Comparison of ENCODE assay signal across 9 cellular contexts in the genomic region with DNA sequence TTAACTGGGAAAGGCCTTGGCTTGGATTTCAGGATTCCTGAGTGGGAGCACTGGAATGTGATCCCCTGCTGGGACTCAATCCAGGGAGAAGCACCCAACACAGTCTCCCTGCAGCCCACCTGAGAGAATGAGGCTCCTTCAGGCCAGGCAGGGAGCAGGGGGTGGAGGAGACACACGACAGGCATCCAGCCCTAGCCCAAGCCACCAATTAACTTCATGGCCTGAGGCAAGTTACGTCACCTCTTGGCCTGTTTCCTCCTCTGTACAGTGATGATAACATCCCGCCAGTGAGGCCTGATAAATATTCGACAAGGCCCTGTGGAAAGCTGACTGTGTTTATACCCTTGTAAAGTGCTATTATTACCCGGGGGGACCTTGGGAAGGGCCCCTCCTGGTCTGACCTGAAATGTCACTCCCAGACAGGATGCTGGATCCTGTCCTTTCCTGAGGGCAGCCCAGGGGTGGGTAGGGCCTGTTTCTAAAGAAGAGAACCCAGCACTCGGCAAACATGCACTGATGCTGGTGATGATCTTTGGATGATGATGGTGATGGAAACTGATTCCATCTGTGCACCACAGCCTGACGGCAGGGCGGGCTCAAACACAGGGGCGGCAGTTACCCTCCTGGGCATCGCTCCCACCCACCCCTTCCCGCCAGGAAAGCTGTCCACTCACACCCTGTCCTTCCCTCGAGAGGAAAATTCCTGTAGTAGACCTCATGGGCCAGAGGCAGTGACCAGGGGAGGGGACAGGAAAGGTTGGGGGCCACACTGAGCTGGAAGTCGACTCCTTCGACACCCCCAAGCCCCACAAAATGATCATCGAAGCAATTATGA. TPM values are rescaled to one million over a fixed set of nuclear protein-coding genes. Genes with fewer than 3 reads are reported as not detected.
DNase-seq lines count a peak whose midpoint lies in the region; ATAC-seq, FAIRE-seq and TF ChIP-seq lines count a peak whose summit lies in the region.
"Had no signal": no experiment of that assay in that cellular context is flagged by ENCODE, and none has a peak within 500 bp of the region (broad histone marks: within the 10 kb centered on the region; RNA-seq: fewer than 3 reads in every experiment).

No MANE protein-coding gene starts in this region.

- peak; percentile 56; the same call in 1 of the 2 replicates for TF ChIP-seq EP300 in K562 (IDR thresholded peaks at IDR 0.05; ENCODE audit: low read length)

- intact Hi-C loops in K562 (cut with micrococcal nuclease) (loop anchor here (2.0 kb wide), 1 partner anchor 33 kb away; a partner anchor contains a TSS), left lung (cut with DNase I) (no loop called here)

- H3K9ac ChIP-seq in K562 (ENCODE audit: insufficient read depth in 1 of 2, low read depth in 2 of 2, low read length in 2 of 2): peak overlapping the region; percentile 28 to 45; a peak in 2 of 4 replicates

- TF ChIP-seq RAD21 in K562 (CRISPR knock-in tag; conservative IDR thresholded peaks at IDR 0.05 in 1 of 2, IDR thresholded peaks at IDR 0.05 in 1 of 2): no peak

- FAIRE-seq in K562 (lab: Jason Lieb, UNC): peak; percentile 89

- POLR2A ChIA-PET in K562 (lab: Yijun Ruan, JAX): interaction anchor here (0.6 to 1.5 kb wide), 5 partner anchors 8 to 18 kb away, joined by 3 to 4 read pairs (median 4); no protein-coding TSS in a partner anchor

- H3K36me3 ChIP-seq in K562 (ENCODE audit: control insufficient read depth, insufficient read depth, low read length) (peaks cover 5% of the 10 kb centered on the region; the same call in 2 of the 3 replicates), left lung (peaks cover 0 to 34% of the 10 kb centered on the region in 2 donors)

- in situ Hi-C loops in K562 (cut with MboI): loop anchor here (5.0 kb wide), 1 partner anchor 70 kb away; no protein-coding TSS in a partner anchor

- H3K9me1 ChIP-seq in K562 (ENCODE audit: control insufficient read depth, insufficient read depth, low read length): no peaks in the 10 kb centered on the region

- ATAC-seq in K562 (peak; percentile 88), left lung (peak; percentile 67), HG03439 (IDR thresholded peaks at IDR 0.05; ENCODE audit: unreplicated experiment) (no peak), HG03378 (IDR thresholded peaks at IDR 0.05; ENCODE audit: unreplicated experiment) (no peak), HG03469 (IDR thresholded peaks at IDR 0.05; ENCODE audit: unreplicated experiment) (no peak)

- H4K20me1 ChIP-seq in K562 (replicated peaks; ENCODE audit: control insufficient read depth, insufficient read depth, low read length): no peaks in the 10 kb centered on the region

- TF ChIP-seq POLR2A in K562 (conservative IDR thresholded peaks at IDR 0.05): no peak

- CTCF ChIA-PET in K562 (lab: Yijun Ruan, JAX; ENCODE audit: low intra/inter-chr PET ratio): no interaction called here

- DNase-seq in AG08396 (ENCODE audit: low spot score) (peak; percentile 81), HuH-7.5 (ENCODE audit: low spot score) (peak; percentile 55), K562 (ENCODE audit: extremely low read depth in 1 of 4, low spot score in 3 of 4) (peak; percentile 68 to 85 (median 76)), left lung (no peak), NCI-H2081 treated with DMSO at 0.1 percent for 48 hours (lab: John Stamatoyannopoulos, UW) (no peak)

- H3K9me3 ChIP-seq in K562 (replicated peaks; ENCODE audit: control insufficient read depth, insufficient read depth, low read depth, low read length): no peaks in the 10 kb centered on the region
- H3K9me3 ChIP-seq in left lung: no peaks in the 10 kb centered on the region

- WGBS in K562 (ENCODE audit: insufficient coverage, low coverage, missing lambda C conversion rate): 48% methylated on average over 14 of the region's 15 CpGs

- H3K4me1 ChIP-seq in K562 (replicated peaks in 1 of 2; ENCODE audit: control insufficient read depth in 2 of 2, insufficient read depth in 2 of 2, low read length in 2 of 2) (peaks cover 33 to 37% of the 10 kb centered on the region in 2 experiments), left lung (peaks cover 4 to 6% of the 10 kb centered on the region in 2 donors)

- TF ChIP-seq CTCF in K562 (IDR thresholded peaks at IDR 0.05 in 2 of 3, conservative IDR thresholded peaks at IDR 0.05 in 1 of 3; ENCODE audit: insufficient read depth in 2 of 3, low read depth in 1 of 3, low read length in 3 of 3) (no peak), left lung (IDR thresholded peaks at IDR 0.05) (no peak)

- peaks cover 0 to 10% of the 10 kb centered on the region in 2 experiments; a peak in 2 of 5 replicates for H3K27me3 ChIP-seq in K562 (ENCODE audit: control insufficient read depth in 2 of 2, insufficient read depth in 2 of 2, low read length in 2 of 2)
- H3K27me3 ChIP-seq in left lung: no peaks in the 10 kb centered on the region

- no peaks in the 10 kb centered on the region for H3K79me2 ChIP-seq in K562 (ENCODE audit: control insufficient read depth, insufficient read depth, low read length)

- H3K27ac ChIP-seq in K562 (ENCODE audit: extremely low read depth, low read depth, low read length): peak overlapping the region; percentile 5; the same call in 2 of the 3 replicates
- peak overlapping the region; percentile 57 to 73 for H3K27ac ChIP-seq in left lung

- no peak overlapping the region for H3K4me3 ChIP-seq in K562
- no peak overlapping the region for H3K4me3 ChIP-seq in left lung

- H3K4me2 ChIP-seq in K562 (ENCODE audit: insufficient read depth, low read length): peak overlapping the region; percentile 28; the same call in 1 of the 2 replicates

- H2AFZ ChIP-seq in K562 (ENCODE audit: low read depth, low read length): peak overlapping the region; percentile 63

- BruUV-seq in K562 (replicated peaks; lab: Mats Ljungman, UMichigan): no TSS peak

RNA-seq across cellular contexts. Expression of a gene that starts 12.4 kb away (rescaled TPM):
- total RNA-seq in K562 (2011; cell fraction: chromatin; rRNA removed; ENCODE audit: low replicate concordance): 3.2 and 6.0 TPM in 2 replicates
- 4.7 and 5.5 TPM in 2 replicates for total RNA-seq in K562 (2011; cell fraction: nucleolus; rRNA removed)
- 3.2 and 3.7 TPM in 2 replicates for total RNA-seq in K562 (2011; cell fraction: nucleoplasm; rRNA removed)
- total RNA-seq in K562 (2014; rRNA removed) (1.7 and 3.1 TPM in 2 replicates), K562 (2014; rRNA removed; fragmentation: Illumina TruSeq; extraction: Trizol) (0.45 and 1.0 TPM in 2 replicates), K562 (2015; rRNA removed; fragmentation: Illumina TruSeq; extraction: Trizol) (1.1 and 1.8 TPM in 2 replicates), K562 (2021) (3.1 and 3.3 TPM in 2 replicates), left lung (1 to 10 TPM; 5.3 to 5.7 TPM)
- polyA plus RNA-seq in K562 (2011; rRNA removed) (3.0 and 4.2 TPM in 2 replicates), K562 (2014; fragmentation: Illumina TruSeq; extraction: Trizol) (1.6 and 3.0 TPM in 2 replicates), K562 (2014; fragmentation: Nextera tagmentation; extraction: Ambion mirVana) (under 1 TPM; 0.03 to 0.06 TPM), K562 (2014; rRNA removed) (3.4 and 3.7 TPM in 2 replicates)
- 4.3 and 6.5 TPM in 2 replicates for polyA plus RNA-seq in K562 (2011; cell fraction: cytosol; rRNA removed)
- 8.1 and 10.8 TPM in 2 replicates for polyA plus RNA-seq in K562 (2011; cell fraction: nucleus; rRNA removed)
- 1.5 and 4.5 TPM in 2 replicates for polyA plus RNA-seq in K562 (2012)
- 0.84 and 0.95 TPM in 2 replicates for polyA minus RNA-seq in K562 (2011; rRNA and poly(A)+ RNA removed)
- 0.82 and 1.0 TPM in 2 replicates for polyA minus RNA-seq in K562 (2011; cell fraction: cytosol; rRNA and poly(A)+ RNA removed)
- 1.6 and 1.8 TPM in 2 replicates for polyA minus RNA-seq in K562 (2011; cell fraction: nucleus; rRNA and poly(A)+ RNA removed)

RNA-seq across cellular contexts. Expression of a gene that starts 13.3 kb away (rescaled TPM):
- total RNA-seq in K562 (2011; cell fraction: chromatin; rRNA removed; ENCODE audit: low replicate concordance): 6.0 and 13.5 TPM in 2 replicates
- 5.4 and 6.8 TPM in 2 replicates for total RNA-seq in K562 (2011; cell fraction: nucleolus; rRNA removed)
- 4.6 and 6.0 TPM in 2 replicates for total RNA-seq in K562 (2011; cell fraction: nucleoplasm; rRNA removed)
- total RNA-seq in K562 (2014; rRNA removed) (1.3 TPM in 1 of 2 replicates, not detected in the other), K562 (2014; rRNA removed; fragmentation: Illumina TruSeq; extraction: Trizol) (not detected in 2 replicates), K562 (2015; rRNA removed; fragmentation: Illumina TruSeq; extraction: Trizol) (not detected in 2 replicates), K562 (2021) (0.20 and 0.87 TPM in 2 replicates), left lung (10 to 100 TPM in 1 of 2 donors, 1 to 10 TPM in 1; 7.9 to 13.1 TPM)
- polyA plus RNA-seq in K562 (2011; rRNA removed) (0.32 and 0.54 TPM in 2 replicates), K562 (2014; fragmentation: Illumina TruSeq; extraction: Trizol) (not detected in 2 replicates), K562 (2014; fragmentation: Nextera tagmentation; extraction: Ambion mirVana) (not detected), K562 (2014; rRNA removed) (0.27 and 1.7 TPM in 2 replicates)
- 0.07 and 0.19 TPM in 2 replicates for polyA plus RNA-seq in K562 (2011; cell fraction: cytosol; rRNA removed)
- 12.6 and 13.9 TPM in 2 replicates for polyA plus RNA-seq in K562 (2011; cell fraction: nucleus; rRNA removed)
- 1.9 and 2.0 TPM in 2 replicates for polyA plus RNA-seq in K562 (2012)
- 0.56 TPM in 1 of 2 replicates, not detected in the other for polyA minus RNA-seq in K562 (2011; rRNA and poly(A)+ RNA removed)
- not detected in 2 replicates for polyA minus RNA-seq in K562 (2011; cell fraction: cytosol; rRNA and poly(A)+ RNA removed)
- polyA minus RNA-seq in K562 (2011; cell fraction: nucleus; rRNA and poly(A)+ RNA removed): 3.9 and 7.4 TPM in 2 replicates

RNA-seq across cellular contexts. Expression of a gene that starts 20.1 kb away (rescaled TPM):
- total RNA-seq in K562 (2011; cell fraction: chromatin; rRNA removed; ENCODE audit: low replicate concordance): not detected in 2 replicates
- total RNA-seq in K562 (2011; cell fraction: nucleolus; rRNA removed): not detected in 2 replicates
- not detected in 2 replicates for total RNA-seq in K562 (2011; cell fraction: nucleoplasm; rRNA removed)
- not detected in 2 replicates for total RNA-seq in K562 (2014; rRNA removed)
- not detected in 2 replicates for total RNA-seq in K562 (2014; rRNA removed; fragmentation: Illumina TruSeq; extraction: Trizol)
- not detected in 2 replicates for total RNA-seq in K562 (2015; rRNA removed; fragmentation: Illumina TruSeq; extraction: Trizol)
- 0.40 and 0.81 TPM in 2 replicates for total RNA-seq in K562 (2021)
- not detected in 2 replicates for polyA plus RNA-seq in K562 (2011; rRNA removed)
- 0.03 TPM in 1 of 2 replicates, not detected in the other for polyA plus RNA-seq in K562 (2011; cell fraction: cytosol; rRNA removed)
- not detected in 2 replicates for polyA plus RNA-seq in K562 (2011; cell fraction: nucleus; rRNA removed)
- not detected in 2 replicates for polyA plus RNA-seq in K562 (2012)
- polyA plus RNA-seq in K562 (2014; fragmentation: Illumina TruSeq; extraction: Trizol): not detected in 2 replicates
- polyA plus RNA-seq in K562 (2014; fragmentation: Nextera tagmentation; extraction: Ambion mirVana): under 1 TPM in 1 of 2 experiments, not detected in 1; 0.17 TPM
- polyA plus RNA-seq in K562 (2014; rRNA removed): not detected in 2 replicates
- not detected in 2 replicates for polyA minus RNA-seq in K562 (2011; rRNA and poly(A)+ RNA removed)
- 2.1 TPM in 1 of 2 replicates, not detected in the other for polyA minus RNA-seq in K562 (2011; cell fraction: cytosol; rRNA and poly(A)+ RNA removed)
- polyA minus RNA-seq in K562 (2011; cell fraction: nucleus; rRNA and poly(A)+ RNA removed): not detected in 2 replicates
- total RNA-seq in left lung: 100 to 1,000 TPM; 175 to 266 TPM
- polyA plus RNA-seq: neural cell had no signal

RNA-seq across cellular contexts. Expression of a gene that starts 20.2 kb away (rescaled TPM):
- 49.6 and 52.2 TPM in 2 replicates for total RNA-seq in K562 (2011; cell fraction: chromatin; rRNA removed; ENCODE audit: low replicate concordance)
- total RNA-seq in K562 (2011; cell fraction: nucleolus; rRNA removed): 78.5 and 85.9 TPM in 2 replicates
- total RNA-seq in K562 (2011; cell fraction: nucleoplasm; rRNA removed): 108 and 156 TPM in 2 replicates
- total RNA-seq in K562 (2014; rRNA removed) (377 and 380 TPM in 2 replicates), K562 (2014; rRNA removed; fragmentation: Illumina TruSeq; extraction: Trizol) (754 and 831 TPM in 2 replicates), K562 (2015; rRNA removed; fragmentation: Illumina TruSeq; extraction: Trizol) (736 and 780 TPM in 2 replicates), K562 (2021) (677 and 726 TPM in 2 replicates), left lung (100 to 1,000 TPM; 169 to 176 TPM)
- polyA plus RNA-seq in K562 (2011; rRNA removed) (955 and 1,065 TPM in 2 replicates), K562 (2014; fragmentation: Illumina TruSeq; extraction: Trizol) (1,747 and 2,097 TPM in 2 replicates), K562 (2014; fragmentation: Nextera tagmentation; extraction: Ambion mirVana) (1,000 to 10,000 TPM; 1,746 to 1,760 TPM), K562 (2014; rRNA removed) (1,029 and 1,276 TPM in 2 replicates)
- polyA plus RNA-seq in K562 (2011; cell fraction: cytosol; rRNA removed): 1,189 and 1,772 TPM in 2 replicates
- polyA plus RNA-seq in K562 (2011; cell fraction: nucleus; rRNA removed): 229 and 402 TPM in 2 replicates
- 464 and 1,133 TPM in 2 replicates for polyA plus RNA-seq in K562 (2012)
- 270 and 271 TPM in 2 replicates for polyA minus RNA-seq in K562 (2011; rRNA and poly(A)+ RNA removed)
- 123 and 140 TPM in 2 replicates for polyA minus RNA-seq in K562 (2011; cell fraction: cytosol; rRNA and poly(A)+ RNA removed)
- polyA minus RNA-seq in K562 (2011; cell fraction: nucleus; rRNA and poly(A)+ RNA removed): 28.3 and 62.3 TPM in 2 replicates

RNA-seq across cellular contexts. Expression of a gene that starts 31.9 kb away (rescaled TPM):
- 2.1 and 8.5 TPM in 2 replicates for total RNA-seq in K562 (2011; cell fraction: chromatin; rRNA removed; ENCODE audit: low replicate concordance)
- 4.5 and 5.3 TPM in 2 replicates for total RNA-seq in K562 (2011; cell fraction: nucleolus; rRNA removed)
- total RNA-seq in K562 (2011; cell fraction: nucleoplasm; rRNA removed): 3.0 and 3.6 TPM in 2 replicates
- total RNA-seq in K562 (2014; rRNA removed) (3.8 and 4.4 TPM in 2 replicates), K562 (2014; rRNA removed; fragmentation: Illumina TruSeq; extraction: Trizol) (0.64 and 0.84 TPM in 2 replicates), K562 (2015; rRNA removed; fragmentation: Illumina TruSeq; extraction: Trizol) (1.1 TPM in 2 replicates), K562 (2021) (3.6 and 4.7 TPM in 2 replicates), left lung (10 to 100 TPM; 22.0 to 37.0 TPM)
- polyA plus RNA-seq in K562 (2011; rRNA removed) (2.0 and 4.4 TPM in 2 replicates), K562 (2014; fragmentation: Illumina TruSeq; extraction: Trizol) (2.0 TPM in 2 replicates), K562 (2014; fragmentation: Nextera tagmentation; extraction: Ambion mirVana) (under 1 TPM; 0.04 to 0.07 TPM), K562 (2014; rRNA removed) (1.8 and 2.4 TPM in 2 replicates)
- polyA plus RNA-seq in K562 (2011; cell fraction: cytosol; rRNA removed): 3.6 and 5.6 TPM in 2 replicates
- 2.6 and 4.3 TPM in 2 replicates for polyA plus RNA-seq in K562 (2011; cell fraction: nucleus; rRNA removed)
- 1.7 and 3.4 TPM in 2 replicates for polyA plus RNA-seq in K562 (2012)
- 1.3 and 2.2 TPM in 2 replicates for polyA minus RNA-seq in K562 (2011; rRNA and poly(A)+ RNA removed)
- polyA minus RNA-seq in K562 (2011; cell fraction: cytosol; rRNA and poly(A)+ RNA removed): 2.2 and 3.1 TPM in 2 replicates
- polyA minus RNA-seq in K562 (2011; cell fraction: nucleus; rRNA and poly(A)+ RNA removed): 2.3 and 2.7 TPM in 2 replicates

Comparison
In these comparisons a context has a peak if more than half of its experiments do, and no peak if none do; other contexts are left out.
1. DNase-seq: peak in AG08396 (single experiment), HuH-7.5 (single experiment) and K562 (4 of 4); none in left lung (0 of 2) and NCI-H2081 treated with DMSO at 0.1 percent for 48 hours (single experiment).
2. ATAC-seq: peak in K562 (single experiment) and left lung (single experiment); none in HG03439 (single experiment), HG03378 (single experiment) and HG03469 (single experiment).
3. RNA of a gene that starts 20.1 kb away (total RNA-seq): 175 to 266 TPM in left lung; 0.40 to 0.81 TPM in K562; every median in the first group is over 10 times any median in the second.